In genomic region chr6:106527979-106528378, GRCh38 we compare ENCODE assay signal across 13 cellular contexts.
DNase-seq lines count a peak whose midpoint lies in the region; ATAC-seq, FAIRE-seq and TF ChIP-seq lines count a peak whose summit lies in the region.
"Had no signal": no experiment of that assay in that cellular context is flagged by ENCODE, and none has a peak within 500 bp of the region (broad histone marks: within the 10 kb centered on the region; RNA-seq: fewer than 3 reads in every experiment).

No MANE protein-coding gene starts in this region.

- H3K27ac Mint-ChIP-seq in activated CD8-positive, alpha-beta T cell treated with anti-CD3 and anti-CD28 coated beads for 36 hours = peak overlapping the region; percentile 92
- H3K27ac Mint-ChIP-seq in activated CD8-positive, alpha-beta T cell treated with anti-CD3 and anti-CD28 coated beads, Interleukin-2, amount 10 ng/mL, durations not matched to agents 7 days and 5 days = no peak overlapping the region
- peak overlapping the region; percentile 78 for H3K27ac Mint-ChIP-seq in stimulated activated effector memory CD8-positive, alpha-beta T cell treated with anti-CD3 and anti-CD28 coated beads, Interleukin-12 subunit alpha, Interleukin-12 subunit beta, amount 100 ng/mL, for 72 hours

- H3K4me3 ChIP-seq in endothelial cell of umbilical vein (replicated peaks in 1 of 3; ENCODE audit: insufficient read depth in 1 of 3, low read depth in 1 of 3, low read length in 3 of 3) (peak overlapping the region in 1 of 3 experiments; percentile 5), spleen (no peak overlapping the region)
- H3K4me3 ChIP-seq: transverse colon had no signal

- dilution Hi-C loops in endothelial cell of umbilical vein (cut with MboI; ENCODE audit: extremely low pct_ligation_motif_present, low sequenced_read_pairs) = no loop called here

- POLR2A ChIA-PET in activated CD8-positive, alpha-beta T cell treated with anti-CD3 and anti-CD28 coated beads for 36 hours (lab: Charles Lee) = no interaction called here
- POLR2A ChIA-PET in activated CD8-positive, alpha-beta T cell treated with anti-CD3 and anti-CD28 coated beads, Interleukin-2, amount 10 ng/mL, durations not matched to agents 7 days and 5 days (lab: Charles Lee) = no interaction called here
- POLR2A ChIA-PET in endothelial cell of umbilical vein (lab: Charles Lee) = interaction anchor here (0.6 kb wide), 1 partner anchor 23 kb away, joined by 4 read pairs; no protein-coding TSS in a partner anchor

- H3K4me2 ChIP-seq in endothelial cell of umbilical vein (ENCODE audit: insufficient read depth, low read length) = peak overlapping the region; percentile 84

- peak overlapping the region; percentile 54 for H2AFZ ChIP-seq in endothelial cell of umbilical vein (ENCODE audit: low read depth, low read length)

- no peaks in the 10 kb centered on the region for H3K79me2 ChIP-seq in endothelial cell of umbilical vein (ENCODE audit: control insufficient read depth, insufficient read depth, low read length)

- H3K36me3 ChIP-seq in endothelial cell of umbilical vein (ENCODE audit: control insufficient read depth in 2 of 2, extremely low read depth in 1 of 2, insufficient read depth in 2 of 2, low read length in 2 of 2) = no peaks in the 10 kb centered on the region
- peaks cover 0 to 78% (median 26%) of the 10 kb centered on the region in 6 donors for H3K36me3 ChIP-seq in spleen

- H3K4me3 Mint-ChIP-seq in activated CD8-positive, alpha-beta T cell treated with anti-CD3 and anti-CD28 coated beads for 36 hours = peak overlapping the region; percentile 36
- no peak overlapping the region for H3K4me3 Mint-ChIP-seq in activated CD8-positive, alpha-beta T cell treated with anti-CD3 and anti-CD28 coated beads, Interleukin-2, amount 10 ng/mL, durations not matched to agents 7 days and 5 days
- H3K4me3 Mint-ChIP-seq in stimulated activated effector memory CD8-positive, alpha-beta T cell treated with anti-CD3 and anti-CD28 coated beads, Interleukin-12 subunit alpha, Interleukin-12 subunit beta, amount 100 ng/mL, for 72 hours = peak overlapping the region; percentile 31
- H3K4me3 Mint-ChIP-seq: effector memory CD8-positive, alpha-beta T cell; memory B cell had no signal

- peaks cover 54% of the 10 kb centered on the region for H3K4me1 ChIP-seq in endothelial cell of umbilical vein (ENCODE audit: control insufficient read depth, extremely low read depth, insufficient read depth, low read length)
- H3K4me1 ChIP-seq in spleen = peaks cover 27 to 78% (median 39%) of the 10 kb centered on the region in 6 donors

- CTCF ChIA-PET in activated CD8-positive, alpha-beta T cell treated with anti-CD3 and anti-CD28 coated beads for 36 hours (lab: Charles Lee) = interaction anchor here (9.0 kb wide), 1 partner anchor 16 kb away, joined by 80 read pairs; no protein-coding TSS in a partner anchor
- CTCF ChIA-PET in activated CD8-positive, alpha-beta T cell treated with anti-CD3 and anti-CD28 coated beads, Interleukin-2, amount 10 ng/mL, durations not matched to agents 7 days and 5 days (lab: Charles Lee) = interaction anchor here (1.0 kb wide), 2 partner anchors 15 to 17 kb away, joined by 3 to 7 read pairs; no protein-coding TSS in a partner anchor
- CTCF ChIA-PET in endothelial cell of umbilical vein (lab: Charles Lee) = interaction anchor here (1.1 kb wide), 1 partner anchor 15 kb away, joined by 7 read pairs; no protein-coding TSS in a partner anchor

- TF ChIP-seq POLR2A in endothelial cell of umbilical vein (IDR thresholded peaks at IDR 0.05; ENCODE audit: low read depth, low read length) (no peak), spleen (IDR thresholded peaks at IDR 0.05) (no peak)

- ATAC-seq in activated CD8-positive, alpha-beta T cell treated with anti-CD3 and anti-CD28 coated beads for 36 hours = peak; percentile 45
- ATAC-seq in activated CD8-positive, alpha-beta T cell treated with anti-CD3 and anti-CD28 coated beads, Interleukin-2, amount 10 ng/mL, durations not matched to agents 7 days and 5 days = no peak
- peak; percentile 88 for ATAC-seq in stimulated activated effector memory CD8-positive, alpha-beta T cell treated with anti-CD3 and anti-CD28 coated beads, Interleukin-12 subunit alpha, Interleukin-12 subunit beta, amount 100 ng/mL, for 72 hours
- ATAC-seq in GM19035 (IDR thresholded peaks at IDR 0.05; ENCODE audit: unreplicated experiment) = no peak
- ATAC-seq: effector memory CD8-positive, alpha-beta T cell had no signal

- no peak for TF ChIP-seq CTCF in activated CD8-positive, alpha-beta T cell treated with anti-CD3 and anti-CD28 coated beads for 36 hours (IDR thresholded peaks at IDR 0.05)
- TF ChIP-seq CTCF in endothelial cell of umbilical vein (IDR thresholded peaks at IDR 0.05; ENCODE audit: extremely low read depth in 1 of 2, insufficient read depth in 1 of 2, low read depth in 1 of 2, low read length in 2 of 2) (no peak), spleen (IDR thresholded peaks at IDR 0.05 in 8 of 11, conservative IDR thresholded peaks at IDR 0.05 in 3 of 11) (no peak)

- peaks cover 74% of the 10 kb centered on the region for H3K4me1 Mint-ChIP-seq in activated CD8-positive, alpha-beta T cell treated with anti-CD3 and anti-CD28 coated beads for 36 hours (ENCODE audit: low read depth)
- peaks cover 52% of the 10 kb centered on the region for H3K4me1 Mint-ChIP-seq in activated CD8-positive, alpha-beta T cell treated with anti-CD3 and anti-CD28 coated beads, Interleukin-2, amount 10 ng/mL, durations not matched to agents 7 days and 5 days (ENCODE audit: low read depth)
- peaks cover 70% of the 10 kb centered on the region for H3K4me1 Mint-ChIP-seq in stimulated activated effector memory CD8-positive, alpha-beta T cell treated with anti-CD3 and anti-CD28 coated beads, Interleukin-12 subunit alpha, Interleukin-12 subunit beta, amount 100 ng/mL, for 72 hours

- peak overlapping the region; percentile 80 for H3K27ac ChIP-seq in endothelial cell of umbilical vein (ENCODE audit: insufficient read depth, low read depth, low read length)
- H3K27ac ChIP-seq in spleen = no peak overlapping the region
- H3K27ac ChIP-seq: transverse colon had no signal

- H4K20me1 ChIP-seq in endothelial cell of umbilical vein (replicated peaks; ENCODE audit: control insufficient read depth, extremely low read depth, insufficient read depth, low read length) = no peaks in the 10 kb centered on the region

- no peaks in the 10 kb centered on the region for H3K27me3 Mint-ChIP-seq in activated CD8-positive, alpha-beta T cell treated with anti-CD3 and anti-CD28 coated beads for 36 hours
- no peaks in the 10 kb centered on the region for H3K27me3 Mint-ChIP-seq in activated CD8-positive, alpha-beta T cell treated with anti-CD3 and anti-CD28 coated beads, Interleukin-2, amount 10 ng/mL, durations not matched to agents 7 days and 5 days (ENCODE audit: low read depth)
- H3K27me3 Mint-ChIP-seq: effector memory CD8-positive, alpha-beta T cell; memory B cell had no signal

- FAIRE-seq in endothelial cell of umbilical vein (lab: Jason Lieb, UNC) = peak; percentile 63

- H3K9ac ChIP-seq in endothelial cell of umbilical vein (replicated peaks; ENCODE audit: extremely low read depth, insufficient read depth, low read length) = peak overlapping the region; percentile 50

- no peaks in the 10 kb centered on the region for H3K9me1 ChIP-seq in endothelial cell of umbilical vein (replicated peaks; ENCODE audit: control insufficient read depth, extremely low read depth, insufficient read depth, low read length)

- H3K9me3 Mint-ChIP-seq in activated CD8-positive, alpha-beta T cell treated with anti-CD3 and anti-CD28 coated beads for 36 hours = no peaks in the 10 kb centered on the region
- no peaks in the 10 kb centered on the region for H3K9me3 Mint-ChIP-seq in activated CD8-positive, alpha-beta T cell treated with anti-CD3 and anti-CD28 coated beads, Interleukin-2, amount 10 ng/mL, durations not matched to agents 7 days and 5 days (ENCODE audit: insufficient read depth)
- H3K9me3 Mint-ChIP-seq in stimulated activated effector memory CD8-positive, alpha-beta T cell treated with anti-CD3 and anti-CD28 coated beads, Interleukin-12 subunit alpha, Interleukin-12 subunit beta, amount 100 ng/mL, for 72 hours = no peaks in the 10 kb centered on the region
- H3K9me3 Mint-ChIP-seq: effector memory CD8-positive, alpha-beta T cell; memory B cell had no signal

- no TSS peak for BruUV-seq in endothelial cell of umbilical vein (replicated peaks; lab: Mats Ljungman, UMichigan)

- intact Hi-C loops in activated CD8-positive, alpha-beta T cell treated with anti-CD3 and anti-CD28 coated beads for 36 hours (cut with micrococcal nuclease) = no loop called here
- intact Hi-C loops in endothelial cell of umbilical vein (cut with micrococcal nuclease) (no loop called here), spleen (cut with DNase I; ENCODE audit: low total_unique reads) (no loop called here)

- peaks cover 46% of the 10 kb centered on the region for H3K36me3 Mint-ChIP-seq in activated CD8-positive, alpha-beta T cell treated with anti-CD3 and anti-CD28 coated beads for 36 hours (ENCODE audit: low read depth)
- peaks cover 68% of the 10 kb centered on the region for H3K36me3 Mint-ChIP-seq in activated CD8-positive, alpha-beta T cell treated with anti-CD3 and anti-CD28 coated beads, Interleukin-2, amount 10 ng/mL, durations not matched to agents 7 days and 5 days (ENCODE audit: low read depth)
- peaks cover 95% of the 10 kb centered on the region for H3K36me3 Mint-ChIP-seq in stimulated activated effector memory CD8-positive, alpha-beta T cell treated with anti-CD3 and anti-CD28 coated beads, Interleukin-12 subunit alpha, Interleukin-12 subunit beta, amount 100 ng/mL, for 72 hours

- WGBS in spleen, 5 donors = 67 to 90% (median 76%) methylated on average over 3 of the region's 3 CpGs

- H3K9me3 ChIP-seq in endothelial cell of umbilical vein (replicated peaks; ENCODE audit: control insufficient read depth, insufficient read depth, low read length) (no peaks in the 10 kb centered on the region), spleen (no peaks in the 10 kb centered on the region)
- H3K9me3 ChIP-seq: transverse colon had no signal

- no peak for DNase-seq in activated CD8-positive, alpha-beta T cell treated with anti-CD3 and anti-CD28 coated beads for 36 hours
- no peak for DNase-seq in activated CD8-positive, alpha-beta T cell treated with anti-CD3 and anti-CD28 coated beads, Interleukin-2, amount 10 ng/mL, durations not matched to agents 7 days and 5 days
- DNase-seq in RKO (ENCODE audit: low spot score) (peak; percentile 96), endothelial cell of umbilical vein (ENCODE audit: low read depth, low spot score) (peak; percentile 85), spleen (no peak), NCI-H774 (lab: John Stamatoyannopoulos, UW) (no peak)
- DNase-seq in stimulated activated effector memory CD8-positive, alpha-beta T cell treated with anti-CD3 and anti-CD28 coated beads, Interleukin-12 subunit alpha, Interleukin-12 subunit beta, amount 100 ng/mL, for 72 hours (ENCODE audit: low spot score in 2 of 2) = no peak
- DNase-seq: activated CD8-positive, alpha-beta memory T cell treated with anti-CD3 and anti-CD28 coated beads, Interleukin-2, amount 50 U/mL, for 48 hours; C1 segment of cervical spinal cord; effector memory CD8-positive, alpha-beta T cell; transverse colon had no signal

- H3K27me3 ChIP-seq in endothelial cell of umbilical vein (ENCODE audit: control insufficient read depth in 2 of 2, insufficient read depth in 2 of 2, low read length in 2 of 2) (no peaks in the 10 kb centered on the region), spleen (replicated peaks in 1 of 7) (no peaks in the 10 kb centered on the region)
- H3K27me3 ChIP-seq: transverse colon had no signal

Comparison
In these comparisons a context has a peak if more than half of its experiments do, and no peak if none do; other contexts are left out.
1. ATAC-seq: peak in activated CD8-positive, alpha-beta T cell treated with anti-CD3 and anti-CD28 coated beads for 36 hours (single experiment) and stimulated activated effector memory CD8-positive, alpha-beta T cell treated with anti-CD3 and anti-CD28 coated beads, Interleukin-12 subunit alpha, Interleukin-12 subunit beta, amount 100 ng/mL, for 72 hours (single experiment); none in activated CD8-positive, alpha-beta T cell treated with anti-CD3 and anti-CD28 coated beads, Interleukin-2, amount 10 ng/mL, durations not matched to agents 7 days and 5 days (single experiment) and GM19035 (single experiment).
2. DNase-seq: peak in RKO (single experiment) and endothelial cell of umbilical vein (single experiment); none in activated CD8-positive, alpha-beta T cell treated with anti-CD3 and anti-CD28 coated beads for 36 hours (single experiment), activated CD8-positive, alpha-beta T cell treated with anti-CD3 and anti-CD28 coated beads, Interleukin-2, amount 10 ng/mL, durations not matched to agents 7 days and 5 days (single experiment), stimulated activated effector memory CD8-positive, alpha-beta T cell treated with anti-CD3 and anti-CD28 coated beads, Interleukin-12 subunit alpha, Interleukin-12 subunit beta, amount 100 ng/mL, for 72 hours (0 of 2), spleen (single experiment) and NCI-H774 (single experiment).